ENCODE assay signal across 22 cellular contexts in the genomic region with DNA sequence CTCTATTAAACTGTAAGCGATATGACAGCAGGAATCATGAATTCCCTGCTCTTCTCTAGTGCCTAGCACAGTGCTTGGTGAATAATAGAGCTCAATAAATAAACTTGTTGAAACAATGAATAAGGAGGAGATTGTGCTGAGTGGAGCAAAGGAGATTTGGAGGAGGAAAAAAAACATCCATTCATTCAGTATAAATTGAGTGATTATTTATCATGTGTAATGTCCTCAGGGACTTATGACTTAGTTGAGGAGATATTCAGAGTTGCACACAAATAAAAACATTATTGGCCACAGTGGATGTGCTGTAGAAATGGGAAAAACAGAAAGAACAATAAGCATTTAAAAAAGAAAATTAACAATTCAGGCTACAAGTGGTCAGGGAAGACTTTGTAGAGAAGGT.
"Had no signal": no experiment of that assay in that cellular context is flagged by ENCODE, and none has a peak within 500 bp of the region (broad histone marks: within the 10 kb centered on the region; RNA-seq: fewer than 3 reads in every experiment).

No MANE protein-coding gene starts in this region.

- DNase-seq: islet precursor cell; left ventricle myocardium inferior; midbrain; naive thymus-derived CD4-positive, alpha-beta T cell; stimulated activated CD4-positive, alpha-beta T cell treated with anti-CD3 and anti-CD28 coated beads, Interleukin-1b, Interleukin-23, amount 100 ng/mL, for 48 hours; stimulated activated CD4-positive, alpha-beta T cell treated with anti-CD3 and anti-CD28 coated beads, Interleukin-2, amount 100 ng/mL, for 48 hours; stimulated activated CD4-positive, alpha-beta T cell treated with anti-CD3 and anti-CD28 coated beads, Interleukin-4, amount 100 ng/mL, for 4 hours; stimulated activated CD8-positive, alpha-beta memory T cell treated with anti-CD3 and anti-CD28 coated beads, Interleukin-4, amount 100 ng/mL, for 48 hours; stimulated activated naive CD4-positive, alpha-beta T cell treated with Interleukin-2 at 50 U/mL for 16 hours; stimulated activated naive CD8-positive, alpha-beta T cell treated with anti-CD3 and anti-CD28 coated beads, Interleukin-15, amount 100 ng/mL, for 72 hours; uterus had no signal

- H3K36me3 Mint-ChIP-seq: naive thymus-derived CD4-positive, alpha-beta T cell; natural killer cell treated with Interleukin-12 subunit alpha and Interleukin-12 subunit beta and Interleukin-15 and Interleukin-18, amount 100 ng/mL, for 72 hours; stimulated activated memory B cell treated with anti-CD40 and anti-IgM and Interleukin-4, amounts not matched to agents 10 μg/mL and 1 μg/mL and 100 μg/mL, for 72 hours; type B pancreatic cell had no signal

- H3K4me2 ChIP-seq: smooth muscle cell had no signal

- ATAC-seq: naive thymus-derived CD4-positive, alpha-beta T cell; natural killer cell treated with Interleukin-12 subunit alpha and Interleukin-12 subunit beta and Interleukin-15 and Interleukin-18, amount 100 ng/mL, for 72 hours; stimulated activated memory B cell treated with anti-CD40 and anti-IgM and Interleukin-4, amounts not matched to agents 10 μg/mL and 1 μg/mL and 100 μg/mL, for 72 hours; stimulated activated naive CD8-positive, alpha-beta T cell treated with anti-CD3 and anti-CD28 coated beads, Interleukin-15, amount 100 ng/mL, for 72 hours had no signal

- H3K4me3 ChIP-seq: left ventricle myocardium inferior, lung, mucosa of descending colon, ovary, right atrium auricular region, right lobe of liver, smooth muscle cell, tibial nerve, uterus had no signal

- H3K4me1 ChIP-seq: left ventricle myocardium inferior, right atrium auricular region, right lobe of liver, tibial nerve had no signal

- H3K4me3 Mint-ChIP-seq: naive thymus-derived CD4-positive, alpha-beta T cell; natural killer cell treated with Interleukin-12 subunit alpha and Interleukin-12 subunit beta and Interleukin-15 and Interleukin-18, amount 100 ng/mL, for 72 hours; stimulated activated memory B cell treated with anti-CD40 and anti-IgM and Interleukin-4, amounts not matched to agents 10 μg/mL and 1 μg/mL and 100 μg/mL, for 72 hours; stimulated activated naive CD8-positive, alpha-beta T cell treated with anti-CD3 and anti-CD28 coated beads, Interleukin-15, amount 100 ng/mL, for 72 hours; type B pancreatic cell had no signal

- H3K27me3 Mint-ChIP-seq: natural killer cell treated with Interleukin-12 subunit alpha and Interleukin-12 subunit beta and Interleukin-15 and Interleukin-18, amount 100 ng/mL, for 72 hours; progenitor cell of endocrine pancreas; stimulated activated memory B cell treated with anti-CD40 and anti-IgM and Interleukin-4, amounts not matched to agents 10 μg/mL and 1 μg/mL and 100 μg/mL, for 72 hours; stimulated activated naive CD8-positive, alpha-beta T cell treated with anti-CD3 and anti-CD28 coated beads, Interleukin-15, amount 100 ng/mL, for 72 hours had no signal

- H3K27ac Mint-ChIP-seq: naive thymus-derived CD4-positive, alpha-beta T cell; natural killer cell treated with Interleukin-12 subunit alpha and Interleukin-12 subunit beta and Interleukin-15 and Interleukin-18, amount 100 ng/mL, for 72 hours; stimulated activated memory B cell treated with anti-CD40 and anti-IgM and Interleukin-4, amounts not matched to agents 10 μg/mL and 1 μg/mL and 100 μg/mL, for 72 hours; stimulated activated naive CD8-positive, alpha-beta T cell treated with anti-CD3 and anti-CD28 coated beads, Interleukin-15, amount 100 ng/mL, for 72 hours; type B pancreatic cell had no signal

- H3K27ac ChIP-seq: left ventricle myocardium inferior, ovary, right atrium auricular region, right lobe of liver, tibial nerve, uterus had no signal

- H3K9me3 ChIP-seq: left ventricle myocardium inferior, mucosa of descending colon, ovary, right atrium auricular region, right lobe of liver, tibial nerve, uterus had no signal

- H3K27me3 ChIP-seq: ovary, right atrium auricular region, right lobe of liver, tibial nerve, uterus had no signal

- H3K4me1 Mint-ChIP-seq: naive thymus-derived CD4-positive, alpha-beta T cell; stimulated activated memory B cell treated with anti-CD40 and anti-IgM and Interleukin-4, amounts not matched to agents 10 μg/mL and 1 μg/mL and 100 μg/mL, for 72 hours; stimulated activated naive CD8-positive, alpha-beta T cell treated with anti-CD3 and anti-CD28 coated beads, Interleukin-15, amount 100 ng/mL, for 72 hours had no signal

- H3K36me3 ChIP-seq: left ventricle myocardium inferior, ovary, right atrium auricular region, right lobe of liver, tibial nerve, uterus had no signal
